Comparison of ENCODE assay signal across 11 cellular contexts in the genomic region with DNA sequence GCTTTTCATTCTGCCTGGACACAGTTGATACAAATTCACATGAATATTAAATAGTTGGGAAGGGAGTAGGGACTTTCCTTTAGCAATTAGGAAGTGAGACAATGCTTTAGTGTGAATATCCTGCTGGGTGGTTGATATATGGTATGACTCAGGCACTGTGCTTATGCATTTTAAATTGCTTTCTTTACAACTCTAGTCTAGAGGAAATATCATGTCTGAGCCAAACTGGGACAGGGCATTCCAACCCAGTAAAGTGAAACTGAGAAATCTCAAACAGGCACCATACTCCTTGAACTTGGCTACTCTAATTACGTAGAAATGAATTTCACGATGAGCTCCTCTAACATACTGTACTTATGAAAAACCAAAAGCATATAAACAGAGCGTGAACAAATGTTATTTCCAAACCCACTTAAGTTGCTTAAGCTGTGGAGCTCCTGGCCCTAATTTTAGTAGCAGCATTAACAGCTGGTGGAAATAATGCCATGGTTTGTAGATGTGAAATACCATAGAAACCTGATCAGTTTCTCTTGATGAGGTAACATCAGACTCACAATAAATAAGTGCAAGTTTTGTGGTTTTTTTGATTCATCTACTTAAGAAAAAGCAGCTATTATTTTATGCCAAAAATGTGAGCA.
DNase-seq lines count a peak whose midpoint lies in the region; ATAC-seq and TF ChIP-seq lines count a peak whose summit lies in the region.
"Had no signal": no experiment of that assay in that cellular context is flagged by ENCODE, and none has a peak within 500 bp of the region (broad histone marks: within the 10 kb centered on the region; RNA-seq: fewer than 3 reads in every experiment).

No MANE protein-coding gene starts in this region.

- H3K14ac ChIP-seq in mesenchymal stem cell (ENCODE audit: low read length in 2 of 2), result no peak overlapping the region

- H3K27ac ChIP-seq in mesenchymal stem cell (ENCODE audit: low read length, poor library complexity, severe bottlenecking) (peak overlapping the region; percentile 81), right atrium auricular region (no peak overlapping the region)

- H2BK120ac ChIP-seq in mesenchymal stem cell (ENCODE audit: low read depth, low read length), result no peak overlapping the region

- H2AFZ ChIP-seq in mesenchymal stem cell (ENCODE audit: low read depth, low read length), result no peak overlapping the region

- H2BK15ac ChIP-seq in mesenchymal stem cell (ENCODE audit: low read depth, poor library complexity, severe bottlenecking), result no peak overlapping the region

- no peak for TF ChIP-seq CTCF in choroid plexus epithelial cell (conservative IDR thresholded peaks at IDR 0.05; ENCODE audit: low read depth, low read length)
- TF ChIP-seq CTCF in right atrium auricular region (IDR thresholded peaks at IDR 0.05), result no peak

- H3K18ac ChIP-seq in mesenchymal stem cell (ENCODE audit: low read depth in 1 of 2, low read length in 2 of 2), result no peak overlapping the region

- no peak overlapping the region for H3K23ac ChIP-seq in mesenchymal stem cell (ENCODE audit: low read length in 2 of 2)

- H3K4me3 ChIP-seq in choroid plexus epithelial cell (ENCODE audit: low read depth, low read length) (no peak overlapping the region), mesenchymal stem cell (ENCODE audit: insufficient read depth in 1 of 2, low read depth in 1 of 2, low read length in 2 of 2) (no peak overlapping the region), right atrium auricular region (no peak overlapping the region)

- H3K36me3 ChIP-seq in mesenchymal stem cell (ENCODE audit: control insufficient read depth in 1 of 2, insufficient read depth in 2 of 2, low read depth in 1 of 2, low read length in 2 of 2) (no peaks in the 10 kb centered on the region), right atrium auricular region (no peaks in the 10 kb centered on the region)

- no peak overlapping the region for H4K91ac ChIP-seq in mesenchymal stem cell (ENCODE audit: low read length)

- no peaks in the 10 kb centered on the region for H3K79me1 ChIP-seq in mesenchymal stem cell (replicated peaks; ENCODE audit: low read length, poor library complexity, severe bottlenecking)

- H2BK5ac ChIP-seq in mesenchymal stem cell (ENCODE audit: low read depth, low read length, poor library complexity, severe bottlenecking), result no peak overlapping the region

- no peak for TF ChIP-seq RAD21 in Ishikawa (IDR thresholded peaks at IDR 0.05; ENCODE audit: low read depth)

- H3K9me3 ChIP-seq in mesenchymal stem cell (ENCODE audit: control insufficient read depth, low read length), result no peaks in the 10 kb centered on the region
- H3K9me3 ChIP-seq in right atrium auricular region, result no peaks in the 10 kb centered on the region

- TF ChIP-seq EP300 in Ishikawa (IDR thresholded peaks at IDR 0.05; ENCODE audit: borderline replicate concordance), result peak; percentile 68; the same call in 1 of the 2 replicates

- DNase-seq in AG08395 (ENCODE audit: low spot score) (peak; percentile 14), choroid plexus epithelial cell (ENCODE audit: low read depth) (peak; percentile 79), mesenchymal stem cell (peak; percentile 76), right atrium auricular region (ENCODE audit: low spot score) (no peak), SKM-1 treated with dmso at 0.1 percent for 144 hours (lab: John Stamatoyannopoulos, UW; ENCODE audit: unreplicated experiment) (no peak), GM19238 (ENCODE audit: insufficient read length, low spot score) (no peak)
- DNase-seq: activated naive CD4-positive, alpha-beta T cell treated with anti-CD3 and anti-CD28 coated beads, Interleukin-2, amount 50 U/mL, for 16 hours; NCI-H1930; T-helper 9 cell had no signal

- no peak overlapping the region for H2BK12ac ChIP-seq in mesenchymal stem cell (ENCODE audit: low read length in 2 of 2)

- H4K8ac ChIP-seq in mesenchymal stem cell (ENCODE audit: low read length), result no peak overlapping the region

- H3K27me3 ChIP-seq in mesenchymal stem cell (ENCODE audit: control insufficient read depth in 1 of 2, insufficient read depth in 1 of 2, low read length in 2 of 2) (no peaks in the 10 kb centered on the region), right atrium auricular region (no peaks in the 10 kb centered on the region)

- peak overlapping the region; percentile 14 for H3K4me2 ChIP-seq in mesenchymal stem cell (ENCODE audit: low read length, poor library complexity, severe bottlenecking)

- no peak overlapping the region for H3K9ac ChIP-seq in mesenchymal stem cell (ENCODE audit: low read length)

- WGBS in mesenchymal stem cell, result 29% methylated on average over 3 of the region's 3 CpGs

- no peak overlapping the region for H3K4ac ChIP-seq in mesenchymal stem cell (ENCODE audit: low read depth in 1 of 2, low read length in 2 of 2)

- ATAC-seq in GM19463 (IDR thresholded peaks at IDR 0.05; ENCODE audit: unreplicated experiment), result no peak

- no peak overlapping the region for H2AK5ac ChIP-seq in mesenchymal stem cell (ENCODE audit: low read length, severe bottlenecking)

- no peaks in the 10 kb centered on the region for H3K4me1 ChIP-seq in mesenchymal stem cell (ENCODE audit: control insufficient read depth, insufficient read depth, low read depth, low read length)
- H3K4me1 ChIP-seq in right atrium auricular region, result peaks cover 0 to 13% of the 10 kb centered on the region in 2 donors

TF ChIP-seq in Ishikawa, 13 proteins besides CTCF, POLR2A, EP300 and RAD21:
- TF ChIP-seq CEBPB (IDR thresholded peaks at IDR 0.05), result peak; percentile 55
- TF ChIP-seq, protein P1, sequence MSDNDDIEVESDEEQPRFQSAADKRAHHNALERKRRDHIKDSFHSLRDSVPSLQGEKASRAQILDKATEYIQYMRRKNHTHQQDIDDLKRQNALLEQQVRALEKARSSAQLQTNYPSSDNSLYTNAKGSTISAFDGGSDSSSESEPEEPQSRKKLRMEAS (IDR thresholded peaks at IDR 0.05), result no peak
- TF ChIP-seq FOXM1 (IDR thresholded peaks at IDR 0.05; ENCODE audit: borderline replicate concordance, low read depth), result 0 out of 2 replicates have a peak, but pooled peaks have one; percentile 42
- no peak for TF ChIP-seq YY1 (IDR thresholded peaks at IDR 0.05; ENCODE audit: low read depth)
- TF ChIP-seq CREB1 (IDR thresholded peaks at IDR 0.05; ENCODE audit: low read depth), result no peak
- peak; percentile 66 for TF ChIP-seq TEAD4 (IDR thresholded peaks at IDR 0.05)
- TF ChIP-seq TAF1 (IDR thresholded peaks at IDR 0.05; ENCODE audit: low read depth), result no peak
- peak; percentile 73 for TF ChIP-seq TCF12 (IDR thresholded peaks at IDR 0.05; ENCODE audit: low read depth)
- peak; percentile 71 for TF ChIP-seq NFIC (IDR thresholded peaks at IDR 0.05)

Comparison
In these comparisons a context has a peak if more than half of its experiments do, and no peak if none do; other contexts are left out.
1. DNase-seq: peak in AG08395 (single experiment), choroid plexus epithelial cell (single experiment) and mesenchymal stem cell (single experiment); none in right atrium auricular region (single experiment), SKM-1 treated with dmso at 0.1 percent for 144 hours (single experiment) and GM19238 (single experiment).